In the genomic region with DNA sequence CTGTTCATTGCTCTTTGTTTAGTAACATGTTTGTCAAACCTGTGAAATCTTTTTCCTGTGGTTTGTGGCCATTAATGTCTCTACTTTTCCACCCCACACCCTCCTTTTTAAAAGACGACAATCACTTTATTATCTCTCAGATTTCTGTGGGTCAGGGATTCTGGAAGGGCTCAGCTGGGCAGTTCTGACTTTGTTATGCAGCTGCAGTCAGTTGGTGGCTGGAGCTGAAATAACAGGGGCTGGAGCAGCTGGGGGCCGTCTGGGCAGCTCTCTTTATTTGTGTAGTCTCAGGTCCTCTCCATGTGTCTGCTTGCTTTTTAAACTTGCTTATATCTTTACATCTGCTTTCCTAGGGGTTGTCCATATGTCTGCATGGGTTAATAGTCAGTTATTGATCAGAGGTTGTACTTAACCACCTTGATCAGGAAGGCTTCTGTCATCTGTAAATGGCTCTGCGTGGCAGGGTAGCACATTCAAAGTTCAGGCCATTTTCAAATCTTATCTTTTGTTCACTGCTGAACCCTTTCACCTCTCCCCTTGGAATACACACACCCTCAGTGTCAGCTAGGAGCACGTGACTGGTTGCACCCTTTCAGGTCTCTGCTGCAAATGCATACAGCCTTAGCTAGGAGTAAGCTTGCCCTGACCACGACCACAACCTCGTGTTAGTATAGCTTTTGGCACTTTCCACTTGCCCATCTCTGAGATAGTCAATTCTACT, we compare ENCODE assay signal across 8 cellular contexts. TPM values are rescaled to one million over a fixed set of nuclear protein-coding genes. Genes with fewer than 3 reads are reported as not detected.
DNase-seq lines count a peak whose midpoint lies in the region; ATAC-seq lines count a peak whose summit lies in the region.

No MANE protein-coding gene starts in this region.

- H3K4me3 Mint-ChIP-seq in activated CD4-positive, alpha-beta memory T cell treated with anti-CD3 and anti-CD28 coated beads, Interleukin-2, amount 10 ng/mL, durations not matched to agents 7 days and 5 days: peak overlapping the region; percentile 57

- H3K27ac Mint-ChIP-seq in activated CD4-positive, alpha-beta memory T cell treated with anti-CD3 and anti-CD28 coated beads, Interleukin-2, amount 10 ng/mL, durations not matched to agents 7 days and 5 days: peak overlapping the region; percentile 97

- no peaks in the 10 kb centered on the region for H3K27me3 Mint-ChIP-seq in activated CD4-positive, alpha-beta memory T cell treated with anti-CD3 and anti-CD28 coated beads, Interleukin-2, amount 10 ng/mL, durations not matched to agents 7 days and 5 days

- CTCF ChIA-PET in activated CD4-positive, alpha-beta memory T cell treated with anti-CD3 and anti-CD28 coated beads, Interleukin-2, amount 10 ng/mL, durations not matched to agents 7 days and 5 days (lab: Charles Lee): interaction anchor here (0.8 to 3.0 kb wide), 11 partner anchors 8 to 352 kb away, joined by 3 to 16 read pairs (median 4); a partner anchor contains a TSS

- H3K4me1 Mint-ChIP-seq in activated CD4-positive, alpha-beta memory T cell treated with anti-CD3 and anti-CD28 coated beads, Interleukin-2, amount 10 ng/mL, durations not matched to agents 7 days and 5 days: peaks cover 83% of the 10 kb centered on the region

- POLR2A ChIA-PET in activated CD4-positive, alpha-beta memory T cell treated with anti-CD3 and anti-CD28 coated beads, Interleukin-2, amount 10 ng/mL, durations not matched to agents 7 days and 5 days (lab: Charles Lee): interaction anchor here (0.6 to 5.2 kb wide), 32 partner anchors 8 to 352 kb away, joined by 3 to 90 read pairs (median 7); a partner anchor contains a TSS

- ATAC-seq in GM21717 (IDR thresholded peaks at IDR 0.05; ENCODE audit: unreplicated experiment) (no peak), HG02970 (IDR thresholded peaks at IDR 0.05; ENCODE audit: low FRiP score, unreplicated experiment) (no peak)

- H3K36me3 Mint-ChIP-seq in activated CD4-positive, alpha-beta memory T cell treated with anti-CD3 and anti-CD28 coated beads, Interleukin-2, amount 10 ng/mL, durations not matched to agents 7 days and 5 days (ENCODE audit: low read depth): peaks cover 57% of the 10 kb centered on the region

- intact Hi-C loops in head of caudate nucleus (cut with DNase I): no loop called here

- peaks cover 15% of the 10 kb centered on the region for H3K9me3 Mint-ChIP-seq in activated CD4-positive, alpha-beta memory T cell treated with anti-CD3 and anti-CD28 coated beads, Interleukin-2, amount 10 ng/mL, durations not matched to agents 7 days and 5 days

- DNase-seq in HUDEP-2 (lab: John Stamatoyannopoulos, UW; ENCODE audit: unreplicated experiment in 76 of 76): peak in 44 of 76 experiments; percentile 6 to 53 (median 24)
- peak; percentile 85 for DNase-seq in activated CD4-positive, alpha-beta memory T cell treated with anti-CD3 and anti-CD28 coated beads, Interleukin-2, amount 10 ng/mL, durations not matched to agents 7 days and 5 days
- DNase-seq in head of caudate nucleus: peak in 36 of 42 donors; percentile 22 to 80 (median 56)
- peak; percentile 43 for DNase-seq in stimulated activated CD4-positive, alpha-beta T cell treated with anti-CD3 and anti-CD28 coated beads, Interleukin-4, amount 100 ng/mL, for 24 hours
- no peak for DNase-seq in A172 (ENCODE audit: low spot score)
- no peak for DNase-seq in HT-29 (ENCODE audit: low spot score)

RNA-seq across cellular contexts. Expression of a gene that starts 27.9 kb away (rescaled TPM):
- 10 to 100 TPM; 30.9 to 32.4 TPM for total RNA-seq in activated CD4-positive, alpha-beta memory T cell treated with anti-CD3 and anti-CD28 coated beads, Interleukin-2, amount 10 ng/mL, durations not matched to agents 7 days and 5 days
- total RNA-seq in A172 (2014; rRNA removed; shearing (Covaris generic)): 5.2 and 12.2 TPM in 2 replicates
- total RNA-seq in HT-29 (2014; rRNA removed; shearing (Covaris generic)): 3.4 and 3.5 TPM in 2 replicates

RNA-seq across cellular contexts. Expression of a gene that starts 34.7 kb away (rescaled TPM):
- total RNA-seq in activated CD4-positive, alpha-beta memory T cell treated with anti-CD3 and anti-CD28 coated beads, Interleukin-2, amount 10 ng/mL, durations not matched to agents 7 days and 5 days: under 1 TPM; 0.10 to 0.15 TPM
- total RNA-seq in A172 (2014; rRNA removed; shearing (Covaris generic)): 0.55 and 1.1 TPM in 2 replicates
- total RNA-seq in HT-29 (2014; rRNA removed; shearing (Covaris generic)): 10.5 and 14.8 TPM in 2 replicates

Comparison
In these comparisons a context has a peak if more than half of its experiments do, and no peak if none do; other contexts are left out.
1. DNase-seq: peak in HUDEP-2 (44 of 76), activated CD4-positive, alpha-beta memory T cell treated with anti-CD3 and anti-CD28 coated beads, Interleukin-2, amount 10 ng/mL, durations not matched to agents 7 days and 5 days (single experiment), head of caudate nucleus (36 of 42) and stimulated activated CD4-positive, alpha-beta T cell treated with anti-CD3 and anti-CD28 coated beads, Interleukin-4, amount 100 ng/mL, for 24 hours (single experiment); none in A172 (single experiment) and HT-29 (single experiment).